9 cellular contexts compared by ENCODE assay signal in genomic region chr1:17539202-17539525, GRCh38. TPM values are rescaled to one million over a fixed set of nuclear protein-coding genes. Genes with fewer than 3 reads are reported as not detected.
A peak's percentile ranks its signal among the peaks of the same experiment; 100 is the strongest.
DNase-seq lines count a peak whose midpoint lies in the region; ATAC-seq lines count a peak whose summit lies in the region.
"Had no signal": no experiment of that assay in that cellular context is flagged by ENCODE, and none has a peak within 500 bp of the region (broad histone marks: within the 10 kb centered on the region; RNA-seq: fewer than 3 reads in every experiment).

No MANE protein-coding gene starts in this region.

- intact Hi-C loops in Right ventricle myocardium superior (cut with DNase I) = no loop called here
- intact Hi-C loops in Right ventricle myocardium inferior (cut with DNase I) = loop anchor here (2.0 kb wide), 1 partner anchor 50 kb away; no protein-coding TSS in a partner anchor

- peak overlapping the region; percentile 69 to 74 for H3K4me3 Mint-ChIP-seq in effector memory CD8-positive, alpha-beta T cell
- peak overlapping the region in 6 of 8 donors; percentile 68 to 86 (median 78) for H3K4me3 Mint-ChIP-seq in naive B cell

- DNase-seq in Right ventricle myocardium superior (no peak), Right ventricle myocardium inferior (ENCODE audit: missing footprints) (no peak), naive B cell (no peak)
- DNase-seq in effector memory CD8-positive, alpha-beta T cell = no peak
- no peak for DNase-seq in stimulated activated CD4-positive, alpha-beta T cell treated with anti-CD3 and anti-CD28 coated beads, Interleukin-4, amount 100 ng/mL, for 24 hours
- DNase-seq: activated naive CD4-positive, alpha-beta T cell had no signal

- peak overlapping the region; percentile 71 for H3K4me3 ChIP-seq in urinary bladder (ENCODE audit: low read depth, low read length)

- ATAC-seq in Right ventricle myocardium superior (ENCODE audit: poor library complexity) = peak; percentile 3
- no peak for ATAC-seq in Right ventricle myocardium inferior
- no peak for ATAC-seq in effector memory CD8-positive, alpha-beta T cell (replicated peaks)
- ATAC-seq in naive B cell (ENCODE audit: low read depth in 2 of 2) = no peak
- ATAC-seq in GM18517 (IDR thresholded peaks at IDR 0.05; ENCODE audit: unreplicated experiment) = no peak
- ATAC-seq in HG03565 (IDR thresholded peaks at IDR 0.05; ENCODE audit: unreplicated experiment) = no peak

- H3K27ac Mint-ChIP-seq in effector memory CD8-positive, alpha-beta T cell = no peak overlapping the region
- H3K27ac Mint-ChIP-seq in naive B cell = peak overlapping the region in 2 of 6 donors; percentile 75 to 77

- peaks cover 55 to 77% of the 10 kb centered on the region in 2 donors for H3K27me3 Mint-ChIP-seq in effector memory CD8-positive, alpha-beta T cell
- peaks cover 22 to 64% (median 53%) of the 10 kb centered on the region in 3 donors for H3K27me3 Mint-ChIP-seq in naive B cell

- H3K36me3 ChIP-seq in urinary bladder (ENCODE audit: insufficient read depth) = no peaks in the 10 kb centered on the region

- 13% methylated on average over 20 of the region's 20 CpGs for WGBS in urinary bladder

- peaks cover 3% of the 10 kb centered on the region for H3K4me1 ChIP-seq in urinary bladder (ENCODE audit: insufficient read depth)

- peaks cover 6 to 11% of the 10 kb centered on the region in 2 donors for H3K4me1 Mint-ChIP-seq in effector memory CD8-positive, alpha-beta T cell (ENCODE audit: low read depth in 2 of 2)
- H3K4me1 Mint-ChIP-seq in naive B cell = peaks cover 24 to 32% (median 25%) of the 10 kb centered on the region in 3 donors

- no peaks in the 10 kb centered on the region for H3K9me3 Mint-ChIP-seq in effector memory CD8-positive, alpha-beta T cell
- H3K9me3 Mint-ChIP-seq in naive B cell = no peaks in the 10 kb centered on the region

- H3K36me3 Mint-ChIP-seq in effector memory CD8-positive, alpha-beta T cell (ENCODE audit: insufficient read depth) = no peaks in the 10 kb centered on the region
- H3K36me3 Mint-ChIP-seq in naive B cell = no peaks in the 10 kb centered on the region

- peak overlapping the region; percentile 33 for H3K27ac ChIP-seq in urinary bladder (ENCODE audit: low read depth)

RNA-seq across cellular contexts. Expression of gene ARHGEF10L, which starts 0.3 kb away (rescaled TPM):
- total RNA-seq in Right ventricle myocardium superior (55.6 TPM), Right ventricle myocardium inferior (59.9 TPM), urinary bladder (26.5 TPM)
- polyA plus RNA-seq in naive B cell (ENCODE audit: low read depth in 6 of 6) (under 1 TPM in 3 of 6 donors, not detected in 3; 0.13 to 0.29 (median 0.28) TPM), urinary bladder (41.4 TPM)
